In genomic region chr14:68177728-68178127, GRCh38 we compare ENCODE assay signal across 17 cellular contexts.
A peak's percentile ranks its signal among the peaks of the same experiment; 100 is the strongest.
DNase-seq lines count a peak whose midpoint lies in the region; ATAC-seq, FAIRE-seq and TF ChIP-seq lines count a peak whose summit lies in the region.
"Had no signal": no experiment of that assay in that cellular context is flagged by ENCODE, and none has a peak within 500 bp of the region (broad histone marks: within the 10 kb centered on the region; RNA-seq: fewer than 3 reads in every experiment).

No MANE protein-coding gene starts in this region.

- no peak for DNase-seq in breast epithelium (ENCODE audit: low spot score in 2 of 2)
- DNase-seq in mammary epithelial cell = no peak
- no peak for DNase-seq in SJCRH30
- no peak for DNase-seq in natural killer cell treated with Interleukin-12 subunit alpha and Interleukin-12 subunit beta and Interleukin-15 and Interleukin-18, amount 100 ng/mL, for 72 hours (ENCODE audit: low spot score)
- DNase-seq in frontal cortex (ENCODE audit: low spot score in 2 of 2) = no peak
- DNase-seq in SHP77 treated with DMSO at 0.1 percent for 48 hours (lab: John Stamatoyannopoulos, UW) = no peak
- no peak for DNase-seq in ecto neural progenitor cell (ENCODE audit: low spot score)
- DNase-seq: DND-41, HFFc6, NCI-H1436, NCI-H2081 treated with DMSO at 0.1 percent for 48 hours, NCI-H2227 treated with DMSO at 0.1 percent for 48 hours, NCI-H510A treated with DMSO at 0.1 percent for 48 hours, NCI-H82 had no signal

- H3K36me3 ChIP-seq in breast epithelium (no peaks in the 10 kb centered on the region), mammary epithelial cell (ENCODE audit: insufficient read depth, low read length) (no peaks in the 10 kb centered on the region), SJCRH30 (no peaks in the 10 kb centered on the region), rectal smooth muscle tissue (ENCODE audit: control insufficient read depth, insufficient read depth, low read length) (no peaks in the 10 kb centered on the region)

- TF ChIP-seq CTCF in breast epithelium (IDR thresholded peaks at IDR 0.05) (no peak), mammary epithelial cell (conservative IDR thresholded peaks at IDR 0.05 in 1 of 2, IDR thresholded peaks at IDR 0.05 in 1 of 2; ENCODE audit: extremely low read depth in 1 of 2, insufficient read depth in 1 of 2, low read depth in 1 of 2, low read length in 2 of 2) (no peak)

- intact Hi-C loops in breast epithelium (cut with DNase I; ENCODE audit: low total_unique reads) = no loop called here
- intact Hi-C loops in mammary epithelial cell (cut with micrococcal nuclease) = no loop called here

- WGBS in mammary epithelial cell (ENCODE audit: low coverage, missing lambda C conversion rate) = 59% methylated on average over 3 of the region's 3 CpGs

- FAIRE-seq in frontal cortex (lab: Jason Lieb, UNC) = no peak
- FAIRE-seq: H54 had no signal

- H3K4me1 Mint-ChIP-seq in natural killer cell treated with Interleukin-12 subunit alpha and Interleukin-12 subunit beta and Interleukin-15 and Interleukin-18, amount 100 ng/mL, for 72 hours (ENCODE audit: low read depth in 2 of 2) = peaks cover 13 to 17% of the 10 kb centered on the region in 2 donors

- TF ChIP-seq POLR2A in breast epithelium (IDR thresholded peaks at IDR 0.05) = no peak

- no peak for ATAC-seq in natural killer cell treated with Interleukin-12 subunit alpha and Interleukin-12 subunit beta and Interleukin-15 and Interleukin-18, amount 100 ng/mL, for 72 hours

- no peak overlapping the region for H2AFZ ChIP-seq in mammary epithelial cell (ENCODE audit: low read depth, low read length)

- no peak overlapping the region for H3K9ac ChIP-seq in mammary epithelial cell (ENCODE audit: insufficient read depth, low read length)
- H3K9ac ChIP-seq in rectal smooth muscle tissue (ENCODE audit: low read length) = no peak overlapping the region

- BruUV-seq in mammary epithelial cell (replicated peaks; lab: Mats Ljungman, UMichigan) = no TSS peak

- H3K9me3 ChIP-seq in breast epithelium (no peaks in the 10 kb centered on the region), mammary epithelial cell (replicated peaks; ENCODE audit: insufficient read depth, low read length) (no peaks in the 10 kb centered on the region), SJCRH30 (replicated peaks) (0 out of 2 replicates have a peak, but pooled peaks cover 3% of the 10 kb centered on the region)

- in situ Hi-C loops in mammary epithelial cell (cut with MboI; ENCODE audit: low sequenced_read_pairs in 2 of 2) = no loop called here

- no peak overlapping the region for H3K4me3 ChIP-seq in breast epithelium
- H3K4me3 ChIP-seq in mammary epithelial cell (replicated peaks in 1 of 3; ENCODE audit: insufficient read depth in 1 of 3, low read depth in 2 of 3, low read length in 3 of 3) = no peak overlapping the region
- H3K4me3 ChIP-seq in SJCRH30 = no peak overlapping the region
- no peak overlapping the region for H3K4me3 ChIP-seq in rectal smooth muscle tissue (ENCODE audit: low read length)

- H3K79me2 ChIP-seq in mammary epithelial cell (ENCODE audit: insufficient read depth, low read length) = no peaks in the 10 kb centered on the region

- H3K27me3 ChIP-seq in breast epithelium (no peaks in the 10 kb centered on the region), mammary epithelial cell (ENCODE audit: insufficient read depth, low read length) (no peaks in the 10 kb centered on the region), SJCRH30 (no peaks in the 10 kb centered on the region), rectal smooth muscle tissue (ENCODE audit: control insufficient read depth, insufficient read depth, low read length) (no peaks in the 10 kb centered on the region)

- no peak overlapping the region for H3K4me3 Mint-ChIP-seq in natural killer cell treated with Interleukin-12 subunit alpha and Interleukin-12 subunit beta and Interleukin-15 and Interleukin-18, amount 100 ng/mL, for 72 hours
- H3K4me3 Mint-ChIP-seq: HFFc6 had no signal

- no peaks in the 10 kb centered on the region for H3K9me3 Mint-ChIP-seq in natural killer cell treated with Interleukin-12 subunit alpha and Interleukin-12 subunit beta and Interleukin-15 and Interleukin-18, amount 100 ng/mL, for 72 hours
- H3K9me3 Mint-ChIP-seq: HFFc6 had no signal

- CTCF ChIA-PET in mammary epithelial cell (lab: Charles Lee; ENCODE audit: low non-redundant PET) = no interaction called here

- H3K4me1 ChIP-seq in breast epithelium (peaks cover 0 to 3% of the 10 kb centered on the region in 2 donors), mammary epithelial cell (ENCODE audit: insufficient read depth, low read length) (peaks cover 11% of the 10 kb centered on the region), SJCRH30 (peaks cover 38% of the 10 kb centered on the region), rectal smooth muscle tissue (ENCODE audit: control insufficient read depth, insufficient read depth, low read length) (peaks cover 23% of the 10 kb centered on the region)

- no peak overlapping the region for H3K4me2 ChIP-seq in mammary epithelial cell (ENCODE audit: insufficient read depth, low read depth, low read length)

- no peaks in the 10 kb centered on the region for H3K27me3 Mint-ChIP-seq in natural killer cell treated with Interleukin-12 subunit alpha and Interleukin-12 subunit beta and Interleukin-15 and Interleukin-18, amount 100 ng/mL, for 72 hours

- no peaks in the 10 kb centered on the region for H4K20me1 ChIP-seq in mammary epithelial cell (ENCODE audit: insufficient read depth, low read length)

- H3K27ac ChIP-seq in breast epithelium = peak overlapping the region; percentile 6 to 44
- no peak overlapping the region for H3K27ac ChIP-seq in mammary epithelial cell (ENCODE audit: insufficient read depth, low read depth, low read length)
- H3K27ac ChIP-seq in SJCRH30 = peak overlapping the region; percentile 63; the same call in 1 of the 2 replicates
- H3K27ac ChIP-seq in rectal smooth muscle tissue (ENCODE audit: low read depth, low read length) = peak overlapping the region; percentile 29
- H3K27ac ChIP-seq: C4-2B had no signal

- H3K36me3 Mint-ChIP-seq in natural killer cell treated with Interleukin-12 subunit alpha and Interleukin-12 subunit beta and Interleukin-15 and Interleukin-18, amount 100 ng/mL, for 72 hours = peaks cover 4% of the 10 kb centered on the region

- dilution Hi-C loops in mammary epithelial cell (cut with HindIII; ENCODE audit: low sequenced_read_pairs) = no loop called here

- no peak overlapping the region for H3K27ac Mint-ChIP-seq in natural killer cell treated with Interleukin-12 subunit alpha and Interleukin-12 subunit beta and Interleukin-15 and Interleukin-18, amount 100 ng/mL, for 72 hours
- H3K27ac Mint-ChIP-seq: HFFc6 had no signal
